13 cellular contexts compared by ENCODE assay signal in the genomic region with DNA sequence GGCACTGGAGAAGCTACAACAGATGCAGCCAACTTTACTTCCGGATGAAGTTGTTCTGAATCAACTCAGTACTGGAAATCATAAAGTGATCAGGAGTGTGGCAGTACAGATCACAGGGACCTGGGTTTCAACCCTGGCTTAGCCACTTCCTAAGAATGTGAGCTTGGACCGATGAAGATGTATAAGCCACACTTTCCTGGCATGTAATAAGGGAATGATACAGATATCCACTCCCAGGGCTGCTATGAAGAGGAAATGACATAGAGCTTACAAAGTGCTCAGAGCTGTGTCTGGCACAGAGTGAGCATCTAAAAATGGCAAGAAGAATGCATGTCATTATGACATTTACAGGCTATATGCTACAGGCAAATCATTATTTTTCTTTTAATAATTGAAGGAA.
DNase-seq lines count a peak whose midpoint lies in the region; ATAC-seq and TF ChIP-seq lines count a peak whose summit lies in the region.
"Had no signal": no experiment of that assay in that cellular context is flagged by ENCODE, and none has a peak within 500 bp of the region (broad histone marks: within the 10 kb centered on the region; RNA-seq: fewer than 3 reads in every experiment).

No MANE protein-coding gene starts in this region.

- peak overlapping the region; percentile 57; the same call in 1 of the 2 replicates for H2AFZ ChIP-seq in SK-N-SH (ENCODE audit: low read depth)

- no peaks in the 10 kb centered on the region for H3K27me3 ChIP-seq in SK-N-SH (ENCODE audit: insufficient read depth)

- no peak for ATAC-seq in HG03108 (IDR thresholded peaks at IDR 0.05; ENCODE audit: unreplicated experiment)
- ATAC-seq: activated CD4-positive, CD25-positive, alpha-beta regulatory T cell treated with anti-CD3 and anti-CD28 coated beads, Interleukin-2, amount 50 U/mL, for 24 hours; naive thymus-derived CD4-positive, alpha-beta T cell; stimulated activated naive CD8-positive, alpha-beta T cell treated with anti-CD3 and anti-CD28 coated beads, Interleukin-15, Interleukin-2, amounts not matched to agents 100 U/mL and 50 U/mL, for 24 hours had no signal

- peak overlapping the region in 1 of 2 experiments; percentile 96; a peak in 2 of 4 replicates for H3K27ac ChIP-seq in SK-N-SH (ENCODE audit: low read depth in 2 of 2, low read length in 1 of 2)

- peak overlapping the region; percentile 69 for H3K9ac ChIP-seq in SK-N-SH

- DNase-seq in G401 (ENCODE audit: low spot score) = peak; percentile 51
- no peak for DNase-seq in SK-N-SH
- peak; percentile 93 for DNase-seq in fibroblast of gingiva (ENCODE audit: low read depth)
- peak; percentile 88 for DNase-seq in pulmonary artery endothelial cell (ENCODE audit: low read depth, low spot score)
- DNase-seq in KG1 (lab: John Stamatoyannopoulos, UW) = no peak
- no peak for DNase-seq in GM13977 (ENCODE audit: low spot score)
- DNase-seq: CD8-positive, alpha-beta memory T cell; naive thymus-derived CD4-positive, alpha-beta T cell; NCI-H1092; right cardiac atrium; stimulated activated naive CD8-positive, alpha-beta T cell treated with anti-CD3 and anti-CD28 coated beads, Interleukin-15, Interleukin-2, amounts not matched to agents 100 U/mL and 50 U/mL, for 24 hours had no signal

- peaks cover 0 to 39% of the 10 kb centered on the region in 2 experiments; a peak in 3 of 4 replicates for H3K4me1 ChIP-seq in SK-N-SH (ENCODE audit: control insufficient read depth in 1 of 2, insufficient read depth in 2 of 2, low read depth in 1 of 2, low read length in 1 of 2)

- CTCF ChIA-PET in SK-N-SH (lab: Yijun Ruan, JAX) = interaction anchor here (0.6 to 4.5 kb wide), 26 partner anchors 9 to 1192 kb away, joined by 3 to 49 read pairs (median 9); no protein-coding TSS in a partner anchor

- no peaks in the 10 kb centered on the region for H3K36me3 ChIP-seq in SK-N-SH (replicated peaks in 1 of 2; ENCODE audit: control insufficient read depth in 1 of 2, insufficient read depth in 2 of 2, low read length in 1 of 2)

- no peak for TF ChIP-seq CTCF in SK-N-SH (IDR thresholded peaks at IDR 0.05)
- TF ChIP-seq CTCF in GM13977 (IDR thresholded peaks at IDR 0.05; ENCODE audit: extremely low read depth, insufficient read depth, missing control alignments) = no peak

- H3K4me3 ChIP-seq in SK-N-SH (ENCODE audit: low read depth in 2 of 2, low read length in 1 of 2) = no peak overlapping the region

- POLR2A ChIA-PET in SK-N-SH (lab: Yijun Ruan, JAX) = no interaction called here

- in situ Hi-C loops in G401 (cut with HindIII; ENCODE audit: low sequenced_read_pairs) (no loop called here), GM13977 (cut with MboI; ENCODE audit: low pct_unique_long_range_greater_than_20kb, low sequenced_read_pairs, unreplicated experiment) (no loop called here)

- H3K4me2 ChIP-seq in SK-N-SH = peak overlapping the region; percentile 58

- no peak for TF ChIP-seq RAD21 in SK-N-SH (IDR thresholded peaks at IDR 0.05; ENCODE audit: low read length)

- no peaks in the 10 kb centered on the region for H3K79me2 ChIP-seq in SK-N-SH (ENCODE audit: insufficient read depth)

- WGBS in SK-N-SH (ENCODE audit: low lambda C conversion rate) = 0% methylated on average over 2 of the region's 2 CpGs

- H3F3A ChIP-seq in SK-N-SH (replicated peaks; ENCODE audit: insufficient read depth) = peaks cover 19% of the 10 kb centered on the region

- H4K20me1 ChIP-seq in SK-N-SH (ENCODE audit: insufficient read depth) = no peaks in the 10 kb centered on the region

- no peaks in the 10 kb centered on the region for H3K9me3 ChIP-seq in SK-N-SH

- H3K9me2 ChIP-seq in SK-N-SH = no peaks in the 10 kb centered on the region

- peak in 1 of 2 experiments; percentile 85; a peak in 1 of 4 replicates for TF ChIP-seq EP300 in SK-N-SH (IDR thresholded peaks at IDR 0.05; ENCODE audit: borderline replicate concordance in 1 of 2, low read depth in 1 of 2, low read length in 1 of 2)

TF ChIP-seq in SK-N-SH, 30 proteins besides CTCF, POLR2A, EP300 and RAD21 (continues in another document):
- TF ChIP-seq, protein P1, sequence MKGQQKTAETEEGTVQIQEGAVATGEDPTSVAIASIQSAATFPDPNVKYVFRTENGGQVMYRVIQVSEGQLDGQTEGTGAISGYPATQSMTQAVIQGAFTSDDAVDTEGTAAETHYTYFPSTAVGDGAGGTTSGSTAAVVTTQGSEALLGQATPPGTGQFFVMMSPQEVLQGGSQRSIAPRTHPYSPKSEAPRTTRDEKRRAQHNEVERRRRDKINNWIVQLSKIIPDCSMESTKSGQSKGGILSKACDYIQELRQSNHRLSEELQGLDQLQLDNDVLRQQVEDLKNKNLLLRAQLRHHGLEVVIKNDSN (IDR thresholded peaks at IDR 0.05; ENCODE audit: borderline replicate concordance, low read depth) = no peak
- TF ChIP-seq, protein P2, sequence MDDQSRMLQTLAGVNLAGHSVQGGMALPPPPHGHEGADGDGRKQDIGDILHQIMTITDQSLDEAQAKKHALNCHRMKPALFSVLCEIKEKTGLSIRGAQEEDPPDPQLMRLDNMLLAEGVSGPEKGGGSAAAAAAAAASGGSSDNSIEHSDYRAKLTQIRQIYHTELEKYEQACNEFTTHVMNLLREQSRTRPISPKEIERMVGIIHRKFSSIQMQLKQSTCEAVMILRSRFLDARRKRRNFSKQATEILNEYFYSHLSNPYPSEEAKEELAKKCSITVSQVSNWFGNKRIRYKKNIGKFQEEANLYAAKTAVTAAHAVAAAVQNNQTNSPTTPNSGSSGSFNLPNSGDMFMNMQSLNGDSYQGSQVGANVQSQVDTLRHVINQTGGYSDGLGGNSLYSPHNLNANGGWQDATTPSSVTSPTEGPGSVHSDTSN (IDR thresholded peaks at IDR 0.05) = peak; percentile 70
- peak; percentile 87 for TF ChIP-seq TCF12 (IDR thresholded peaks at IDR 0.05)
- no peak for TF ChIP-seq SIN3A (IDR thresholded peaks at IDR 0.05; ENCODE audit: borderline replicate concordance, low read depth, low read length)
- TF ChIP-seq, protein P3, sequence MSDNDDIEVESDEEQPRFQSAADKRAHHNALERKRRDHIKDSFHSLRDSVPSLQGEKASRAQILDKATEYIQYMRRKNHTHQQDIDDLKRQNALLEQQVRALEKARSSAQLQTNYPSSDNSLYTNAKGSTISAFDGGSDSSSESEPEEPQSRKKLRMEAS (IDR thresholded peaks at IDR 0.05; ENCODE audit: low read depth) = 0 out of 2 replicates have a peak, but pooled peaks have one; percentile 11
- TF ChIP-seq, protein P4, sequence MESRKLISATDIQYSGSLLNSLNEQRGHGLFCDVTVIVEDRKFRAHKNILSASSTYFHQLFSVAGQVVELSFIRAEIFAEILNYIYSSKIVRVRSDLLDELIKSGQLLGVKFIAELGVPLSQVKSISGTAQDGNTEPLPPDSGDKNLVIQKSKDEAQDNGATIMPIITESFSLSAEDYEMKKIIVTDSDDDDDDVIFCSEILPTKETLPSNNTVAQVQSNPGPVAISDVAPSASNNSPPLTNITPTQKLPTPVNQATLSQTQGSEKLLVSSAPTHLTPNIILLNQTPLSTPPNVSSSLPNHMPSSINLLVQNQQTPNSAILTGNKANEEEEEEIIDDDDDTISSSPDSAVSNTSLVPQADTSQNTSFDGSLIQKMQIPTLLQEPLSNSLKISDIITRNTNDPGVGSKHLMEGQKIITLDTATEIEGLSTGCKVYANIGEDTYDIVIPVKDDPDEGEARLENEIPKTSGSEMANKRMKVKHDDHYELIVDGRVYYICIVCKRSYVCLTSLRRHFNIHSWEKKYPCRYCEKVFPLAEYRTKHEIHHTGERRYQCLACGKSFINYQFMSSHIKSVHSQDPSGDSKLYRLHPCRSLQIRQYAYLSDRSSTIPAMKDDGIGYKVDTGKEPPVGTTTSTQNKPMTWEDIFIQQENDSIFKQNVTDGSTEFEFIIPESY (IDR thresholded peaks at IDR 0.05; ENCODE audit: borderline replicate concordance, low read depth) = no peak
- peak; percentile 71 for TF ChIP-seq FOSL2 (IDR thresholded peaks at IDR 0.05; ENCODE audit: borderline replicate concordance, low read depth)
- no peak for TF ChIP-seq RFX5 (IDR thresholded peaks at IDR 0.05; ENCODE audit: low read length)
- no peak for TF ChIP-seq FOXM1 (IDR thresholded peaks at IDR 0.05; ENCODE audit: low read depth)
- no peak for TF ChIP-seq TAF1 (IDR thresholded peaks at IDR 0.05; ENCODE audit: borderline replicate concordance, low read depth, low read length)
- 0 out of 2 replicates have a peak, but pooled peaks have one; percentile 78 for TF ChIP-seq TEAD4 (IDR thresholded peaks at IDR 0.05; ENCODE audit: borderline replicate concordance, insufficient read depth)
- TF ChIP-seq RXRA (IDR thresholded peaks at IDR 0.05; ENCODE audit: borderline replicate concordance, low read depth) = peak; percentile 94; the same call in 1 of the 2 replicates
- TF ChIP-seq, protein P5, sequence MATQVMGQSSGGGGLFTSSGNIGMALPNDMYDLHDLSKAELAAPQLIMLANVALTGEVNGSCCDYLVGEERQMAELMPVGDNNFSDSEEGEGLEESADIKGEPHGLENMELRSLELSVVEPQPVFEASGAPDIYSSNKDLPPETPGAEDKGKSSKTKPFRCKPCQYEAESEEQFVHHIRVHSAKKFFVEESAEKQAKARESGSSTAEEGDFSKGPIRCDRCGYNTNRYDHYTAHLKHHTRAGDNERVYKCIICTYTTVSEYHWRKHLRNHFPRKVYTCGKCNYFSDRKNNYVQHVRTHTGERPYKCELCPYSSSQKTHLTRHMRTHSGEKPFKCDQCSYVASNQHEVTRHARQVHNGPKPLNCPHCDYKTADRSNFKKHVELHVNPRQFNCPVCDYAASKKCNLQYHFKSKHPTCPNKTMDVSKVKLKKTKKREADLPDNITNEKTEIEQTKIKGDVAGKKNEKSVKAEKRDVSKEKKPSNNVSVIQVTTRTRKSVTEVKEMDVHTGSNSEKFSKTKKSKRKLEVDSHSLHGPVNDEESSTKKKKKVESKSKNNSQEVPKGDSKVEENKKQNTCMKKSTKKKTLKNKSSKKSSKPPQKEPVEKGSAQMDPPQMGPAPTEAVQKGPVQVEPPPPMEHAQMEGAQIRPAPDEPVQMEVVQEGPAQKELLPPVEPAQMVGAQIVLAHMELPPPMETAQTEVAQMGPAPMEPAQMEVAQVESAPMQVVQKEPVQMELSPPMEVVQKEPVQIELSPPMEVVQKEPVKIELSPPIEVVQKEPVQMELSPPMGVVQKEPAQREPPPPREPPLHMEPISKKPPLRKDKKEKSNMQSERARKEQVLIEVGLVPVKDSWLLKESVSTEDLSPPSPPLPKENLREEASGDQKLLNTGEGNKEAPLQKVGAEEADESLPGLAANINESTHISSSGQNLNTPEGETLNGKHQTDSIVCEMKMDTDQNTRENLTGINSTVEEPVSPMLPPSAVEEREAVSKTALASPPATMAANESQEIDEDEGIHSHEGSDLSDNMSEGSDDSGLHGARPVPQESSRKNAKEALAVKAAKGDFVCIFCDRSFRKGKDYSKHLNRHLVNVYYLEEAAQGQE (IDR thresholded peaks at IDR 0.05; ENCODE audit: low read depth, low read length) = no peak
- TF ChIP-seq NFIC (IDR thresholded peaks at IDR 0.05; ENCODE audit: borderline replicate concordance) = peak; percentile 93
- TF ChIP-seq FOXJ3 (CRISPR knock-in tag; IDR thresholded peaks at IDR 0.05) = no peak
- TF ChIP-seq EZH2phosphoT487 (IDR thresholded peaks at IDR 0.05; ENCODE audit: borderline replicate concordance, low read depth) = no peak
- no peak for TF ChIP-seq YY1 (IDR thresholded peaks at IDR 0.05; ENCODE audit: low read depth)

Comparison
In these comparisons a context has a peak if more than half of its experiments do, and no peak if none do; other contexts are left out.
1. DNase-seq: peak in G401 (single experiment), fibroblast of gingiva (single experiment) and pulmonary artery endothelial cell (single experiment); none in SK-N-SH (single experiment), KG1 (single experiment) and GM13977 (single experiment).